In genomic region chr6:154766993-154767392, GRCh38 we compare ENCODE assay signal across 14 cellular contexts. TPM values are rescaled to one million over a fixed set of nuclear protein-coding genes. Genes with fewer than 3 reads are reported as not detected.
DNase-seq lines count a peak whose midpoint lies in the region.
"Had no signal": no experiment of that assay in that cellular context is flagged by ENCODE, and none has a peak within 500 bp of the region (broad histone marks: within the 10 kb centered on the region; RNA-seq: fewer than 3 reads in every experiment).

No MANE protein-coding gene starts in this region.

- H4K8ac ChIP-seq in neuronal stem cell (ENCODE audit: low read depth, low read length) = no peak overlapping the region

- H2BK5ac ChIP-seq in neuronal stem cell (ENCODE audit: low read length) = no peak overlapping the region

- H3K27me3 ChIP-seq in neuronal stem cell (ENCODE audit: control insufficient read depth in 3 of 3, insufficient read depth in 3 of 3, low read depth in 1 of 3, low read length in 3 of 3) = no peaks in the 10 kb centered on the region

- peak overlapping the region; percentile 74 for H3K27ac ChIP-seq in neuronal stem cell (replicated peaks; ENCODE audit: low read length)

- peaks cover 0 to 17% of the 10 kb centered on the region in 2 donors for H3K9me3 ChIP-seq in neuronal stem cell (replicated peaks in 1 of 2; ENCODE audit: control insufficient read depth in 2 of 2, insufficient read depth in 1 of 2, low read depth in 1 of 2, low read length in 2 of 2)

- H3K18ac ChIP-seq in neuronal stem cell (ENCODE audit: low read length) = no peak overlapping the region

- peak; percentile 65 for DNase-seq in EH (ENCODE audit: low read depth)
- peak; percentile 6 for DNase-seq in NCI-H2029 (lab: John Stamatoyannopoulos, UW)
- peak; percentile 40 for DNase-seq in dermis blood vessel endothelial cell
- DNase-seq in neuronal stem cell (ENCODE audit: low spot score) = peak; percentile 51
- DNase-seq in stimulated activated CD8-positive, alpha-beta memory T cell treated with anti-CD3 and anti-CD28 coated beads, Interleukin-4, amount 100 ng/mL, for 48 hours = no peak
- DNase-seq in NCI-H82 treated with DMSO at 0.1 percent for 48 hours (lab: John Stamatoyannopoulos, UW; ENCODE audit: unreplicated experiment) = no peak
- no peak for DNase-seq in NCI-H146 treated with DMSO at 0.1 percent for 48 hours (lab: John Stamatoyannopoulos, UW; ENCODE audit: unreplicated experiment)
- DNase-seq: activated CD4-positive, alpha-beta T cell treated with anti-CD3 and anti-CD28 coated beads, Interleukin-2, amount 50 U/mL, for 4 hours; activated naive CD4-positive, alpha-beta T cell; glutamatergic neuron; GOT3; NCI-H1092 treated with DMSO at 0.1 percent for 48 hours; posterior cingulate gyrus; T-helper 1 cell had no signal

- no peak overlapping the region for H2BK120ac ChIP-seq in neuronal stem cell (ENCODE audit: low read depth, low read length)

- no peak overlapping the region for H3K14ac ChIP-seq in neuronal stem cell (ENCODE audit: low read length)

- no peak overlapping the region for H2BK12ac ChIP-seq in neuronal stem cell (ENCODE audit: low read length)

- H4K91ac ChIP-seq in neuronal stem cell (ENCODE audit: low read depth, low read length, poor library complexity) = no peak overlapping the region

- no peak overlapping the region for H3K4me3 ChIP-seq in neuronal stem cell (ENCODE audit: low read length in 2 of 2)

- no peak overlapping the region for H3K4ac ChIP-seq in neuronal stem cell (ENCODE audit: low read length)

- H2AFZ ChIP-seq in neuronal stem cell (ENCODE audit: low read length) = no peak overlapping the region

- H3K79me1 ChIP-seq in neuronal stem cell (ENCODE audit: low read depth, low read length) = peaks cover 6% of the 10 kb centered on the region

- H3K4me1 ChIP-seq in neuronal stem cell (ENCODE audit: control insufficient read depth in 2 of 2, insufficient read depth in 1 of 2, low read depth in 1 of 2, low read length in 2 of 2) = peaks cover 9 to 15% of the 10 kb centered on the region in 2 donors

- H3K9ac ChIP-seq in neuronal stem cell (ENCODE audit: low read depth, low read length, poor library complexity) = no peak overlapping the region

- H3K4me2 ChIP-seq in neuronal stem cell (ENCODE audit: insufficient read depth, low read length, poor library complexity, severe bottlenecking) = peak overlapping the region; percentile 20

- H3K36me3 ChIP-seq in neuronal stem cell (replicated peaks in 1 of 2; ENCODE audit: control insufficient read depth in 2 of 2, insufficient read depth in 2 of 2, low read length in 2 of 2) = peaks cover 2 to 42% of the 10 kb centered on the region in 2 donors

- H2BK15ac ChIP-seq in neuronal stem cell (ENCODE audit: low read length) = no peak overlapping the region

- no peak overlapping the region for H2AK5ac ChIP-seq in neuronal stem cell (ENCODE audit: low read depth, low read length)

- H3K23ac ChIP-seq in neuronal stem cell (ENCODE audit: low read depth, low read length, poor library complexity) = no peak overlapping the region

RNA-seq across cellular contexts. Expression of gene SCAF8, which starts 33.8 kb away (rescaled TPM):
- total RNA-seq in dermis blood vessel endothelial cell = 25.4 and 34.8 TPM in 2 replicates
- polyA plus RNA-seq in neuronal stem cell (2013, experiment 1 of 2) = 28.2 TPM
- 29.0 TPM for polyA plus RNA-seq in neuronal stem cell (2013, experiment 2 of 2)

Comparison
In these comparisons a context has a peak if more than half of its experiments do, and no peak if none do; other contexts are left out.
1. DNase-seq: peak in EH (single experiment), NCI-H2029 (single experiment), dermis blood vessel endothelial cell (single experiment) and neuronal stem cell (single experiment); none in stimulated activated CD8-positive, alpha-beta memory T cell treated with anti-CD3 and anti-CD28 coated beads, Interleukin-4, amount 100 ng/mL, for 48 hours (single experiment), NCI-H82 treated with DMSO at 0.1 percent for 48 hours (single experiment) and NCI-H146 treated with DMSO at 0.1 percent for 48 hours (single experiment).